27 cellular contexts compared by ENCODE assay signal in genomic region chr4:37634180-37634579, GRCh38.
"Had no signal": no experiment of that assay in that cellular context is flagged by ENCODE, and none has a peak within 500 bp of the region (broad histone marks: within the 10 kb centered on the region; RNA-seq: fewer than 3 reads in every experiment).

No MANE protein-coding gene starts in this region.

- ATAC-seq: activated CD8-positive, alpha-beta memory T cell treated with anti-CD3 and anti-CD28 coated beads, Interleukin-2, amount 10 ng/mL, durations not matched to agents 7 days and 5 days; activated CD8-positive, alpha-beta T cell treated with anti-CD3 and anti-CD28 coated beads for 36 hours; body of pancreas; left lung; natural killer cell; stimulated activated naive CD8-positive, alpha-beta T cell treated with anti-CD3 and anti-CD28 coated beads, Interleukin-15, amount 100 ng/mL, for 72 hours had no signal

- H3K4me3 ChIP-seq: body of pancreas, hepatocyte, left lung, lung, ovary, prostate gland, tibial nerve had no signal

- H3K36me3 ChIP-seq: ovary, prostate gland had no signal

- H3K27me3 Mint-ChIP-seq: activated CD4-positive, alpha-beta T cell treated with anti-CD3 and anti-CD28 coated beads, Interleukin-2, amount 10 ng/mL, durations not matched to agents 7 days and 5 days; activated CD8-positive, alpha-beta memory T cell treated with anti-CD3 and anti-CD28 coated beads, Interleukin-2, amount 10 ng/mL, durations not matched to agents 7 days and 5 days; activated CD8-positive, alpha-beta T cell treated with anti-CD3 and anti-CD28 coated beads for 36 hours; activated naive CD4-positive, alpha-beta T cell treated with anti-CD3 and anti-CD28 coated beads, Interleukin-2, amount 50 U/mL, for 24 hours; dendritic cell treated with granulocyte-macrophage colony-stimulating factor and Interleukin-4, amounts not matched to agents 40 ng/mL and 50 ng/mL, for 4 days; stimulated activated naive CD8-positive, alpha-beta T cell treated with anti-CD3 and anti-CD28 coated beads, Interleukin-15, amount 100 ng/mL, for 72 hours had no signal

- H3K27me3 ChIP-seq: body of pancreas, hepatocyte, left lung, ovary, tibial nerve had no signal

- H3K9me3 Mint-ChIP-seq: activated CD4-positive, alpha-beta T cell treated with anti-CD3 and anti-CD28 coated beads, Interleukin-2, amount 10 ng/mL, durations not matched to agents 7 days and 5 days; activated CD8-positive, alpha-beta T cell treated with anti-CD3 and anti-CD28 coated beads for 36 hours; activated naive CD4-positive, alpha-beta T cell treated with anti-CD3 and anti-CD28 coated beads, Interleukin-2, amount 50 U/mL, for 24 hours; dendritic cell treated with granulocyte-macrophage colony-stimulating factor and Interleukin-4, amounts not matched to agents 40 ng/mL and 50 ng/mL, for 4 days; immature natural killer cell; natural killer cell; stimulated activated naive CD8-positive, alpha-beta T cell treated with anti-CD3 and anti-CD28 coated beads, Interleukin-15, amount 100 ng/mL, for 72 hours; T-helper 2 cell treated with Interferon-gamma antibody and Interleukin-4, amounts not matched to agents 5 μg/mL and 100 μg/mL, for 36 hours had no signal

- H3K27ac Mint-ChIP-seq: activated CD4-positive, alpha-beta T cell treated with anti-CD3 and anti-CD28 coated beads, Interleukin-2, amount 10 ng/mL, durations not matched to agents 7 days and 5 days; activated CD8-positive, alpha-beta memory T cell treated with anti-CD3 and anti-CD28 coated beads, Interleukin-2, amount 10 ng/mL, durations not matched to agents 7 days and 5 days; activated CD8-positive, alpha-beta T cell treated with anti-CD3 and anti-CD28 coated beads for 36 hours; activated naive CD4-positive, alpha-beta T cell treated with anti-CD3 and anti-CD28 coated beads, Interleukin-2, amount 50 U/mL, for 24 hours; dendritic cell treated with granulocyte-macrophage colony-stimulating factor and Interleukin-4, amounts not matched to agents 40 ng/mL and 50 ng/mL, for 4 days; mesothelial cell of epicardium; natural killer cell; T-helper 2 cell treated with Interferon-gamma antibody and Interleukin-4, amounts not matched to agents 5 μg/mL and 100 μg/mL, for 36 hours had no signal

- H3K4me1 Mint-ChIP-seq: activated CD4-positive, alpha-beta T cell treated with anti-CD3 and anti-CD28 coated beads, Interleukin-2, amount 10 ng/mL, durations not matched to agents 7 days and 5 days; activated CD8-positive, alpha-beta memory T cell treated with anti-CD3 and anti-CD28 coated beads, Interleukin-2, amount 10 ng/mL, durations not matched to agents 7 days and 5 days; activated naive CD4-positive, alpha-beta T cell treated with anti-CD3 and anti-CD28 coated beads, Interleukin-2, amount 50 U/mL, for 24 hours; mesothelial cell of epicardium; stimulated activated naive CD8-positive, alpha-beta T cell treated with anti-CD3 and anti-CD28 coated beads, Interleukin-15, amount 100 ng/mL, for 72 hours had no signal

- H3K4me3 Mint-ChIP-seq: activated CD4-positive, alpha-beta T cell treated with anti-CD3 and anti-CD28 coated beads, Interleukin-2, amount 10 ng/mL, durations not matched to agents 7 days and 5 days; activated CD8-positive, alpha-beta memory T cell treated with anti-CD3 and anti-CD28 coated beads, Interleukin-2, amount 10 ng/mL, durations not matched to agents 7 days and 5 days; activated CD8-positive, alpha-beta T cell treated with anti-CD3 and anti-CD28 coated beads for 36 hours; activated naive CD4-positive, alpha-beta T cell treated with anti-CD3 and anti-CD28 coated beads, Interleukin-2, amount 50 U/mL, for 24 hours; dendritic cell treated with granulocyte-macrophage colony-stimulating factor and Interleukin-4, amounts not matched to agents 40 ng/mL and 50 ng/mL, for 4 days; immature natural killer cell; mesothelial cell of epicardium; natural killer cell; stimulated activated naive CD8-positive, alpha-beta T cell treated with anti-CD3 and anti-CD28 coated beads, Interleukin-15, amount 100 ng/mL, for 72 hours; T-helper 2 cell treated with Interferon-gamma antibody and Interleukin-4, amounts not matched to agents 5 μg/mL and 100 μg/mL, for 36 hours had no signal

- H3K36me3 Mint-ChIP-seq: natural killer cell had no signal

- DNase-seq: activated CD4-positive, alpha-beta T cell treated with anti-CD3 and anti-CD28 coated beads, Interleukin-2, amount 10 ng/mL, durations not matched to agents 7 days and 5 days; activated CD4-positive, CD25-positive, alpha-beta regulatory T cell treated with anti-CD3 and anti-CD28 coated beads, Interleukin-2, amount 50 U/mL, for 72 hours; activated CD8-positive, alpha-beta memory T cell treated with anti-CD3 and anti-CD28 coated beads, Interleukin-2, amount 10 ng/mL, durations not matched to agents 7 days and 5 days; activated CD8-positive, alpha-beta T cell treated with anti-CD3 and anti-CD28 coated beads for 36 hours; activated gamma-delta T cell treated with Interleukin-2 at 50 U/mL for 16 hours; anterior cingulate cortex; body of pancreas; effector CD4-positive, alpha-beta T cell; erythroblast; immature natural killer cell; kidney glomerular epithelial cell; left lung; natural killer cell; ovary; right cardiac atrium; stimulated activated CD4-positive, alpha-beta T cell treated with anti-CD3 and anti-CD28 coated beads, Interleukin-12 subunit alpha, Interleukin-12 subunit beta, amount 100 ng/mL, for 4 hours; stimulated activated CD4-positive, alpha-beta T cell treated with anti-CD3 and anti-CD28 coated beads, Interleukin-4, amount 100 ng/mL, for 4 hours; stimulated activated naive CD8-positive, alpha-beta T cell treated with anti-CD3 and anti-CD28 coated beads, Interleukin-15, amount 100 ng/mL, for 72 hours; WERI-Rb-1 had no signal
